13 cellular contexts compared by ENCODE assay signal in the genomic region with DNA sequence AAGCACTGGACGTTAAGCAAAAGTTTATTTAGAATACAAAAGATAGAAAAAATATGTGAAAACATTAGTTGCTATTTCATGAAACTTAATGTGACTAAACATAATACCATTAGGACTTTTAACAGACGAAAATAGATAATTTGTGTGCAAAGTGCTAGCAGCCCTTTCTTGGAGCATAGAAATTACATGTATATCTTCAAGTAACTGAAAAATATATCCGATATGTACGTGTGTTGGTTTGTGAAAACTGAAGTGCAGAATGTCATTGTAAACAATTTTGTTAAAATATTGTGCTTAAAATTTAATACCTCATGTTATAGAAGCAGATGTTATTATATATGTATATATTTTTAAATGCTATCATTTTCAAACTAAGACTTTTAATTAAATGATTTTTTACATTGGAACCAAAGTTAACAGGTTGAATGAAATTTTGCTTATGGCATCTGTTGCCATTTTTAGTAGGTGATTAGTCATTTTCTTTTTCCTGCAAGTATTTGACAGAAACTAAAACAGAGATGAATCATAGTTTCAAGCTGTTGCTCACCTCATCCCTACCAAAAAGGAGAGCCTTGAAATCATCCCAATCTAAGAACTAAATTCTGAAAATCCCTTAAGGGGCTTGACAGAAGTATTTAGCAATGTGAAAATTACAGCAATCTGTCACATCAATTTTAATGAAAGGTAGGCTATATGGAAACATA.
DNase-seq lines count a peak whose midpoint lies in the region; ATAC-seq and TF ChIP-seq lines count a peak whose summit lies in the region.
"Had no signal": no experiment of that assay in that cellular context is flagged by ENCODE, and none has a peak within 500 bp of the region (broad histone marks: within the 10 kb centered on the region; RNA-seq: fewer than 3 reads in every experiment).

No MANE protein-coding gene starts in this region.

- no peak overlapping the region for H3K27ac Mint-ChIP-seq in type B pancreatic cell
- H3K27ac Mint-ChIP-seq: activated naive CD8-positive, alpha-beta T cell treated with anti-CD3 and anti-CD28 coated beads, Interleukin-2, amount 10 ng/mL, durations not matched to agents 7 days and 5 days had no signal

- peak overlapping the region; percentile 21; the same call in 1 of the 2 replicates for H2AFZ ChIP-seq in KMS-11 (ENCODE audit: low read depth)

- H3K4me3 Mint-ChIP-seq in type B pancreatic cell, result no peak overlapping the region
- H3K4me3 Mint-ChIP-seq: activated naive CD8-positive, alpha-beta T cell treated with anti-CD3 and anti-CD28 coated beads, Interleukin-2, amount 10 ng/mL, durations not matched to agents 7 days and 5 days had no signal

- no peaks in the 10 kb centered on the region for H3K79me2 ChIP-seq in KMS-11 (ENCODE audit: insufficient read depth, low read depth)

- H3K4me1 Mint-ChIP-seq in type B pancreatic cell (ENCODE audit: unreplicated experiment), result no peaks in the 10 kb centered on the region
- H3K4me1 Mint-ChIP-seq: activated naive CD8-positive, alpha-beta T cell treated with anti-CD3 and anti-CD28 coated beads, Interleukin-2, amount 10 ng/mL, durations not matched to agents 7 days and 5 days had no signal

- peak overlapping the region; percentile 33 for H3K4me2 ChIP-seq in KMS-11

- H3K36me3 ChIP-seq in KMS-11 (ENCODE audit: insufficient read depth), result no peaks in the 10 kb centered on the region
- no peaks in the 10 kb centered on the region for H3K36me3 ChIP-seq in brain microvascular endothelial cell (replicated peaks)
- H3K36me3 ChIP-seq: HAP-1, heart right ventricle had no signal

- ATAC-seq in GM21786 (IDR thresholded peaks at IDR 0.05; ENCODE audit: unreplicated experiment), result peak; percentile 82
- ATAC-seq in foreskin keratinocyte, result peak; percentile 98
- ATAC-seq in GM18873 (IDR thresholded peaks at IDR 0.05; ENCODE audit: low FRiP score, unreplicated experiment), result no peak
- ATAC-seq: heart right ventricle had no signal

- H4K20me1 ChIP-seq in KMS-11 (ENCODE audit: insufficient read depth), result no peaks in the 10 kb centered on the region

- H3K27me3 ChIP-seq in KMS-11 (ENCODE audit: insufficient read depth, low read depth) (no peaks in the 10 kb centered on the region), foreskin keratinocyte (no peaks in the 10 kb centered on the region), brain microvascular endothelial cell (replicated peaks) (no peaks in the 10 kb centered on the region)
- H3K27me3 ChIP-seq: heart right ventricle had no signal

- no peaks in the 10 kb centered on the region for H3K36me3 Mint-ChIP-seq in type B pancreatic cell
- H3K36me3 Mint-ChIP-seq: activated naive CD8-positive, alpha-beta T cell treated with anti-CD3 and anti-CD28 coated beads, Interleukin-2, amount 10 ng/mL, durations not matched to agents 7 days and 5 days had no signal

- peaks cover 5% of the 10 kb centered on the region for H3K9me3 Mint-ChIP-seq in type B pancreatic cell

- H3K27me3 Mint-ChIP-seq in type B pancreatic cell, result no peaks in the 10 kb centered on the region
- H3K27me3 Mint-ChIP-seq: activated naive CD8-positive, alpha-beta T cell treated with anti-CD3 and anti-CD28 coated beads, Interleukin-2, amount 10 ng/mL, durations not matched to agents 7 days and 5 days had no signal

- H3K4me1 ChIP-seq in KMS-11 (ENCODE audit: low read depth, poor library complexity, severe bottlenecking) (peaks cover 26% of the 10 kb centered on the region), foreskin keratinocyte (peaks cover 18% of the 10 kb centered on the region)
- H3K4me1 ChIP-seq: HAP-1 had no signal

- no peak for TF ChIP-seq CTCF in KMS-11 (conservative IDR thresholded peaks at IDR 0.05; ENCODE audit: low read depth, low read length)
- no peak for TF ChIP-seq CTCF in foreskin keratinocyte (conservative IDR thresholded peaks at IDR 0.05)
- no peak for TF ChIP-seq CTCF in type B pancreatic cell (conservative IDR thresholded peaks at IDR 0.05)
- TF ChIP-seq CTCF in brain microvascular endothelial cell (IDR thresholded peaks at IDR 0.05; ENCODE audit: low read depth, low read length, missing control alignments), result no peak

- in situ Hi-C loops in brain microvascular endothelial cell (cut with HindIII; ENCODE audit: low pct_ligation_motif_present, low sequenced_read_pairs), result no loop called here

- H3K27ac ChIP-seq in KMS-11 (peak overlapping the region; percentile 61), foreskin keratinocyte (peak overlapping the region; percentile 86), brain microvascular endothelial cell (no peak overlapping the region)
- H3K27ac ChIP-seq: heart right ventricle had no signal

- DNase-seq in GM04504 (ENCODE audit: low read depth), result peak; percentile 21
- peak; percentile 72 to 84 for DNase-seq in foreskin keratinocyte
- DNase-seq in type B pancreatic cell (ENCODE audit: extremely low spot score, unreplicated experiment), result no peak
- DNase-seq in brain microvascular endothelial cell, result no peak
- no peak for DNase-seq in HUDEP-2 (lab: John Stamatoyannopoulos, UW; ENCODE audit: unreplicated experiment in 76 of 76)
- DNase-seq: activated naive CD8-positive, alpha-beta T cell treated with anti-CD3 and anti-CD28 coated beads, Interleukin-2, amount 10 ng/mL, durations not matched to agents 7 days and 5 days; DMS153; heart right ventricle; T-helper 9 cell had no signal

- H3K9ac ChIP-seq in KMS-11, result no peak overlapping the region

- H3K4me3 ChIP-seq in KMS-11 (IDR thresholded peaks at IDR 0.05; ENCODE audit: insufficient read depth, low read depth, low read length), result no peak overlapping the region
- H3K4me3 ChIP-seq in brain microvascular endothelial cell (ENCODE audit: low read depth, low read length), result no peak overlapping the region
- H3K4me3 ChIP-seq: HAP-1, heart right ventricle had no signal

Comparison
In these comparisons a context has a peak if more than half of its experiments do, and no peak if none do; other contexts are left out.
1. DNase-seq: peak in GM04504 (single experiment) and foreskin keratinocyte (2 of 2); none in type B pancreatic cell (single experiment), brain microvascular endothelial cell (single experiment) and HUDEP-2 (0 of 76).